24 cellular contexts compared by ENCODE assay signal in genomic region chr5:139037732-139038131, GRCh38.
A peak's percentile ranks its signal among the peaks of the same experiment; 100 is the strongest.
DNase-seq lines count a peak whose midpoint lies in the region; ATAC-seq and TF ChIP-seq lines count a peak whose summit lies in the region.
"Had no signal": no experiment of that assay in that cellular context is flagged by ENCODE, and none has a peak within 500 bp of the region (broad histone marks: within the 10 kb centered on the region; RNA-seq: fewer than 3 reads in every experiment).

No MANE protein-coding gene starts in this region.

- H3F3A ChIP-seq in smooth muscle cell (ENCODE audit: low read depth): peaks cover 4% of the 10 kb centered on the region

- H3K27me3 ChIP-seq in endodermal cell (ENCODE audit: control insufficient read depth, insufficient read depth, low read length, poor library complexity, severe bottlenecking) (no peaks in the 10 kb centered on the region), smooth muscle cell (ENCODE audit: low read depth) (no peaks in the 10 kb centered on the region)
- H3K27me3 ChIP-seq: BLaER1 treated with 17β-estradiol and CSF1 and Interleukin-3, amounts not matched to agents 10 nM and 100 nM had no signal

- no peak overlapping the region for H3K4me3 Mint-ChIP-seq in activated naive CD4-positive, alpha-beta T cell treated with anti-CD3 and anti-CD28 coated beads for 36 hours
- no peak overlapping the region for H3K4me3 Mint-ChIP-seq in activated naive CD4-positive, alpha-beta T cell treated with anti-CD3 and anti-CD28 coated beads, Interleukin-2, amount 10 ng/mL, durations not matched to agents 7 days and 5 days
- H3K4me3 Mint-ChIP-seq in endodermal cell: no peak overlapping the region
- H3K4me3 Mint-ChIP-seq: CD4-positive, alpha-beta memory T cell had no signal

- no peaks in the 10 kb centered on the region for H3K4me1 ChIP-seq in endodermal cell (ENCODE audit: control insufficient read depth, insufficient read depth, low read length)
- H3K4me1 ChIP-seq in smooth muscle cell (ENCODE audit: low read depth): no peaks in the 10 kb centered on the region
- H3K4me1 ChIP-seq: Caco-2 had no signal

- peak; percentile 51 for ATAC-seq in HG02610 (IDR thresholded peaks at IDR 0.05; ENCODE audit: unreplicated experiment)
- no peak for ATAC-seq in HG03469 (IDR thresholded peaks at IDR 0.05; ENCODE audit: unreplicated experiment)
- ATAC-seq: Panc1 had no signal

- intact Hi-C loops in activated naive CD4-positive, alpha-beta T cell treated with anti-CD3 and anti-CD28 coated beads for 36 hours (cut with micrococcal nuclease): no loop called here

- H3K4me1 Mint-ChIP-seq in activated naive CD4-positive, alpha-beta T cell treated with anti-CD3 and anti-CD28 coated beads for 36 hours (ENCODE audit: low read depth): peaks cover 5% of the 10 kb centered on the region
- no peaks in the 10 kb centered on the region for H3K4me1 Mint-ChIP-seq in activated naive CD4-positive, alpha-beta T cell treated with anti-CD3 and anti-CD28 coated beads, Interleukin-2, amount 10 ng/mL, durations not matched to agents 7 days and 5 days
- no peaks in the 10 kb centered on the region for H3K4me1 Mint-ChIP-seq in endodermal cell
- H3K4me1 Mint-ChIP-seq: CD4-positive, alpha-beta memory T cell had no signal

- no peaks in the 10 kb centered on the region for H3K27me3 Mint-ChIP-seq in activated naive CD4-positive, alpha-beta T cell treated with anti-CD3 and anti-CD28 coated beads for 36 hours (ENCODE audit: low read depth)
- H3K27me3 Mint-ChIP-seq in activated naive CD4-positive, alpha-beta T cell treated with anti-CD3 and anti-CD28 coated beads, Interleukin-2, amount 10 ng/mL, durations not matched to agents 7 days and 5 days: no peaks in the 10 kb centered on the region
- H3K27me3 Mint-ChIP-seq in endodermal cell (ENCODE audit: insufficient read depth): no peaks in the 10 kb centered on the region
- H3K27me3 Mint-ChIP-seq: CD4-positive, alpha-beta memory T cell had no signal

- H3K4me2 ChIP-seq in smooth muscle cell: no peak overlapping the region
- H3K4me2 ChIP-seq: BLaER1 treated with 17β-estradiol and CSF1 and Interleukin-3, amounts not matched to agents 10 nM and 100 nM; KMS-11 had no signal

- H4K20me1 ChIP-seq in smooth muscle cell (ENCODE audit: low read depth): no peaks in the 10 kb centered on the region
- H4K20me1 ChIP-seq: BLaER1 treated with 17β-estradiol and CSF1 and Interleukin-3, amounts not matched to agents 10 nM and 100 nM had no signal

- H3K36me3 Mint-ChIP-seq in activated naive CD4-positive, alpha-beta T cell treated with anti-CD3 and anti-CD28 coated beads for 36 hours (ENCODE audit: low read depth): peaks cover 18% of the 10 kb centered on the region
- H3K36me3 Mint-ChIP-seq in activated naive CD4-positive, alpha-beta T cell treated with anti-CD3 and anti-CD28 coated beads, Interleukin-2, amount 10 ng/mL, durations not matched to agents 7 days and 5 days: no peaks in the 10 kb centered on the region
- H3K36me3 Mint-ChIP-seq in endodermal cell (ENCODE audit: low read depth): peaks cover 5% of the 10 kb centered on the region

- no peak overlapping the region for H3K27ac Mint-ChIP-seq in activated naive CD4-positive, alpha-beta T cell treated with anti-CD3 and anti-CD28 coated beads for 36 hours
- H3K27ac Mint-ChIP-seq in activated naive CD4-positive, alpha-beta T cell treated with anti-CD3 and anti-CD28 coated beads, Interleukin-2, amount 10 ng/mL, durations not matched to agents 7 days and 5 days: no peak overlapping the region
- H3K27ac Mint-ChIP-seq in endodermal cell: no peak overlapping the region

- H3K27ac ChIP-seq in endodermal cell (ENCODE audit: low read depth, low read length) (no peak overlapping the region), smooth muscle cell (ENCODE audit: low read depth) (peak overlapping the region; percentile 49)
- H3K27ac ChIP-seq: BLaER1 treated with 17β-estradiol and CSF1 and Interleukin-3, amounts not matched to agents 10 nM and 100 nM; KMS-11 had no signal

- peaks cover 18% of the 10 kb centered on the region for H3K9me3 Mint-ChIP-seq in activated naive CD4-positive, alpha-beta T cell treated with anti-CD3 and anti-CD28 coated beads for 36 hours
- peaks cover 10% of the 10 kb centered on the region for H3K9me3 Mint-ChIP-seq in activated naive CD4-positive, alpha-beta T cell treated with anti-CD3 and anti-CD28 coated beads, Interleukin-2, amount 10 ng/mL, durations not matched to agents 7 days and 5 days
- peaks cover 7% of the 10 kb centered on the region for H3K9me3 Mint-ChIP-seq in endodermal cell

- peak; percentile 18 for DNase-seq in activated naive CD4-positive, alpha-beta T cell treated with anti-CD3 and anti-CD28 coated beads for 36 hours
- DNase-seq in activated naive CD4-positive, alpha-beta T cell treated with anti-CD3 and anti-CD28 coated beads, Interleukin-2, amount 10 ng/mL, durations not matched to agents 7 days and 5 days: no peak
- DNase-seq in endodermal cell: peak; percentile 1
- no peak for DNase-seq in smooth muscle cell (lab: John Stamatoyannopoulos, UW; ENCODE audit: unreplicated experiment)
- no peak for DNase-seq in dermis blood vessel endothelial cell
- no peak for DNase-seq in activated CD4-positive, CD25-positive, alpha-beta regulatory T cell treated with anti-CD3 and anti-CD28 coated beads, Interleukin-2, amount 50 U/mL, for 72 hours
- DNase-seq: 8988T; Caco-2; CD4-positive, alpha-beta memory T cell; DMS 273 treated with DMSO at 0.1 percent for 48 hours; DMS79 treated with DMSO at 0.1 percent for 48 hours; GOT3; HCEC 1CT; NCI-H1092 treated with DMSO at 0.1 percent for 48 hours; NCI-H1436 treated with DMSO at 0.1 percent for 48 hours; NCI-H2029; NCI-H226; NCI-H510A treated with DMSO at 0.1 percent for 48 hours; NCI-H748 treated with DMSO at 0.1 percent for 48 hours had no signal

- no peak overlapping the region for H2AFZ ChIP-seq in smooth muscle cell (ENCODE audit: low read depth)

- no peaks in the 10 kb centered on the region for H3K36me3 ChIP-seq in endodermal cell (ENCODE audit: control insufficient read depth, insufficient read depth, low read length)
- peaks cover 8% of the 10 kb centered on the region for H3K36me3 ChIP-seq in smooth muscle cell (ENCODE audit: low read depth)

- TF ChIP-seq CTCF in endodermal cell (conservative IDR thresholded peaks at IDR 0.05) (no peak), smooth muscle cell (IDR thresholded peaks at IDR 0.05; ENCODE audit: borderline replicate concordance, insufficient read depth, poor library complexity, severe bottlenecking) (no peak)

- CTCF ChIA-PET in activated naive CD4-positive, alpha-beta T cell treated with anti-CD3 and anti-CD28 coated beads for 36 hours (lab: Charles Lee): no interaction called here
- CTCF ChIA-PET in activated naive CD4-positive, alpha-beta T cell treated with anti-CD3 and anti-CD28 coated beads, Interleukin-2, amount 10 ng/mL, durations not matched to agents 7 days and 5 days (lab: Charles Lee): no interaction called here

- WGBS in endodermal cell (ENCODE audit: insufficient coverage in 1 of 2, insufficient read length in 1 of 2), 2 experiments: 92 to 96% methylated on average over 3 of the region's 3 CpGs
- WGBS in smooth muscle cell (ENCODE audit: low lambda C conversion rate): 90% methylated on average over 3 of the region's 3 CpGs

- no peak overlapping the region for H3K9ac ChIP-seq in endodermal cell (ENCODE audit: extremely low read depth, low read length, poor library complexity, severe bottlenecking)
- H3K9ac ChIP-seq in smooth muscle cell (ENCODE audit: low read depth): no peak overlapping the region
- H3K9ac ChIP-seq: BLaER1 treated with 17β-estradiol and CSF1 and Interleukin-3, amounts not matched to agents 10 nM and 100 nM; KMS-11 had no signal

- no peaks in the 10 kb centered on the region for H3K9me3 ChIP-seq in endodermal cell (ENCODE audit: control insufficient read depth, low read length)
- peaks cover 3% of the 10 kb centered on the region for H3K9me3 ChIP-seq in smooth muscle cell (replicated peaks; ENCODE audit: low read depth)

- no peaks in the 10 kb centered on the region for H3K79me2 ChIP-seq in smooth muscle cell (ENCODE audit: low read depth)

- no peak overlapping the region for H3K4me3 ChIP-seq in endodermal cell (ENCODE audit: low read length)
- no peak overlapping the region for H3K4me3 ChIP-seq in smooth muscle cell
- H3K4me3 ChIP-seq: BLaER1 treated with 17β-estradiol and CSF1 and Interleukin-3, amounts not matched to agents 10 nM and 100 nM had no signal

Comparison
In these comparisons a context has a peak if more than half of its experiments do, and no peak if none do; other contexts are left out.
1. DNase-seq: peak in activated naive CD4-positive, alpha-beta T cell treated with anti-CD3 and anti-CD28 coated beads for 36 hours (single experiment) and endodermal cell (single experiment); none in activated naive CD4-positive, alpha-beta T cell treated with anti-CD3 and anti-CD28 coated beads, Interleukin-2, amount 10 ng/mL, durations not matched to agents 7 days and 5 days (single experiment), smooth muscle cell (single experiment), dermis blood vessel endothelial cell (single experiment) and activated CD4-positive, CD25-positive, alpha-beta regulatory T cell treated with anti-CD3 and anti-CD28 coated beads, Interleukin-2, amount 50 U/mL, for 72 hours (single experiment).